ENCODE assay signal across 1 cellular context in genomic region chr12:120039711-120040110, GRCh38.
TF ChIP-seq lines count a peak whose summit lies in the region.

No MANE protein-coding gene starts in this region.

TF ChIP-seq in WTC11, 78 proteins besides CTCF, POLR2A, EP300 and RAD21 (continued from another document):
- no peak for TF ChIP-seq ZNF281 (CRISPR knock-in tag; IDR thresholded peaks at IDR 0.05)
- TF ChIP-seq SP1 (CRISPR knock-in tag; conservative IDR thresholded peaks at IDR 0.05) = no peak
- no peak for TF ChIP-seq IRF1 (CRISPR knock-in tag; IDR thresholded peaks at IDR 0.05)
- TF ChIP-seq MXD4 (CRISPR knock-in tag; IDR thresholded peaks at IDR 0.05; ENCODE audit: borderline replicate concordance) = no peak
- TF ChIP-seq FOXK1 (CRISPR knock-in tag; IDR thresholded peaks at IDR 0.05) = no peak
TF ChIP-seq in WTC11: peak in this region for 0.
